1 cellular context compared by ENCODE assay signal in genomic region chr19:18729933-18730530, GRCh38.
TF ChIP-seq lines count a peak whose summit lies in the region.

No MANE protein-coding gene starts in this region.

TF ChIP-seq in WTC11, 78 proteins besides CTCF, POLR2A, EP300 and RAD21 (continued from another document):
- TF ChIP-seq ZNF317 (CRISPR knock-in tag; IDR thresholded peaks at IDR 0.05; ENCODE audit: borderline replicate concordance, low read depth) (no peak), ZNF532 (CRISPR knock-in tag; IDR thresholded peaks at IDR 0.05; ENCODE audit: borderline replicate concordance) (no peak), GABPB1 (CRISPR knock-in tag; IDR thresholded peaks at IDR 0.05) (no peak), ETV6 (CRISPR knock-in tag; IDR thresholded peaks at IDR 0.05) (no peak), E2F5 (CRISPR knock-in tag; IDR thresholded peaks at IDR 0.05) (no peak), ZNF121 (CRISPR knock-in tag; IDR thresholded peaks at IDR 0.05) (no peak), MAX (CRISPR knock-in tag; IDR thresholded peaks at IDR 0.05) (no peak), TP53 (CRISPR knock-in tag; IDR thresholded peaks at IDR 0.05) (no peak)
